Comparison of ENCODE assay signal across 8 cellular contexts in the genomic region with DNA sequence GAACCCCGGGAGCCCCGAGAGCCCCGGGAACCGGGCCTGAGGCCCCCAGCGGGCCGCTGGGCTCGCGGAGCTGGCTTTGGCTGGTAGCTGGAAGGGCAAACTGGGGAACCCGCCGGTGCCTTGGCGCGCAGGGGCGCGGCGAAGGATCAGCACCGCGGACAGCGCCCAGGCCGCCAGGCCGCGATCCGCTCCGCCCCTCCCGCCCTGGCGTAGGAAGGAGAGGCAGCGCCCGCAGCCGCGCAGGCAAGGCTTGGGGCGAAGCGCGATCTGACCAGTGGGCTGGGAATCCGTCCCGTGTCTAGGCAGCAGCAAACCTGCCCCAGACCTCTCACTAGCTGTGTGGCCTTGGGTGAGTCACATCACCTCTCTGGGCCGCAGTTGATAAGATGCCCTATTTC. TPM values are rescaled to one million over a fixed set of nuclear protein-coding genes. Genes with fewer than 3 reads are reported as not detected.
DNase-seq lines count a peak whose midpoint lies in the region; ATAC-seq and TF ChIP-seq lines count a peak whose summit lies in the region.
"Had no signal": no experiment of that assay in that cellular context is flagged by ENCODE, and none has a peak within 500 bp of the region (broad histone marks: within the 10 kb centered on the region; RNA-seq: fewer than 3 reads in every experiment).

No MANE protein-coding gene starts in this region.

- intact Hi-C loops in left lung (cut with DNase I), result no loop called here

- H3K4me3 ChIP-seq in left lung, result no peak overlapping the region

- H3K4me1 ChIP-seq in left lung, result peaks cover 0 to 6% of the 10 kb centered on the region in 2 donors
- H3K4me1 ChIP-seq: ascending aorta had no signal

- ATAC-seq in left lung (peak; percentile 100), HG03342 (IDR thresholded peaks at IDR 0.05; ENCODE audit: unreplicated experiment) (no peak)

- no peaks in the 10 kb centered on the region for H3K36me3 ChIP-seq in left lung
- H3K36me3 ChIP-seq: ascending aorta had no signal

- TF ChIP-seq CTCF in left lung (IDR thresholded peaks at IDR 0.05), result no peak

- H3K9me3 ChIP-seq in left lung, result no peaks in the 10 kb centered on the region
- H3K9me3 ChIP-seq: ascending aorta had no signal

- peak; percentile 85 for DNase-seq in GM19238 (ENCODE audit: insufficient read length, low spot score)
- peak; percentile 77 for DNase-seq in NCI-H2227 (lab: John Stamatoyannopoulos, UW; ENCODE audit: unreplicated experiment)
- DNase-seq in activated CD4-positive, alpha-beta T cell treated with anti-CD3 and anti-CD28 coated beads, Interleukin-2, amount 50 U/mL, for 24 hours (ENCODE audit: low read depth in 1 of 2, low spot score in 1 of 2), result peak; percentile 41 to 59
- DNase-seq in dedifferentiated amniotic fluid mesenchymal stem cell (ENCODE audit: extremely low spot score), result peak; percentile 18
- DNase-seq in left lung, result peak; percentile 67 to 92
- peak; percentile 63 to 74 for DNase-seq in stimulated activated CD4-positive, alpha-beta T cell treated with anti-CD3 and anti-CD28 coated beads, Interleukin-4, amount 100 ng/mL, for 4 hours

- no peak overlapping the region for H3K27ac ChIP-seq in left lung
- H3K27ac ChIP-seq: ascending aorta had no signal

- peaks cover 19 to 100% of the 10 kb centered on the region in 2 donors for H3K27me3 ChIP-seq in left lung

RNA-seq across cellular contexts. Expression of gene CCDC92B, which starts 0.3 kb away (rescaled TPM):
- total RNA-seq in left lung, result under 1 TPM; 0.15 to 0.18 TPM
- total RNA-seq: ascending aorta had no signal

RNA-seq across cellular contexts. Expression of gene CLUH, which starts 38.2 kb away (rescaled TPM):
- 10 to 100 TPM; 45.3 to 71.8 TPM for total RNA-seq in left lung

RNA-seq across cellular contexts. Expression of gene RAP1GAP2, which starts 46.5 kb away (rescaled TPM):
- 10 to 100 TPM; 12.0 to 14.5 TPM for total RNA-seq in left lung

Comparison
In these comparisons a context has a peak if more than half of its experiments do, and no peak if none do; other contexts are left out.
1. DNase-seq: peak in every context shown above with its lines; median percentile 85 in GM19238; 80 in left lung; 77 in NCI-H2227; 68 in stimulated activated CD4-positive, alpha-beta T cell treated with anti-CD3 and anti-CD28 coated beads, Interleukin-4, amount 100 ng/mL, for 4 hours; 50 in activated CD4-positive, alpha-beta T cell treated with anti-CD3 and anti-CD28 coated beads, Interleukin-2, amount 50 U/mL, for 24 hours; 18 in dedifferentiated amniotic fluid mesenchymal stem cell.